In genomic region chr1:93690921-93691789, GRCh38 we compare ENCODE assay signal across 17 cellular contexts. TPM values are rescaled to one million over a fixed set of nuclear protein-coding genes. Genes with fewer than 3 reads are reported as not detected.
DNase-seq lines count a peak whose midpoint lies in the region; FAIRE-seq and TF ChIP-seq lines count a peak whose summit lies in the region.
"Had no signal": no experiment of that assay in that cellular context is flagged by ENCODE, and none has a peak within 500 bp of the region (broad histone marks: within the 10 kb centered on the region; RNA-seq: fewer than 3 reads in every experiment).

No MANE protein-coding gene starts in this region.

- no peak for FAIRE-seq in small intestine (lab: Jason Lieb, UNC)
- FAIRE-seq: urothelium cell line had no signal

- TF ChIP-seq POLR2A in uterus (IDR thresholded peaks at IDR 0.05), result no peak

- TF ChIP-seq CTCF in endodermal cell (conservative IDR thresholded peaks at IDR 0.05) (no peak), uterus (IDR thresholded peaks at IDR 0.05) (no peak)

- no peak overlapping the region for H3K4me3 Mint-ChIP-seq in endodermal cell
- H3K4me3 Mint-ChIP-seq in activated T-cell treated with anti-CD3 and anti-CD28 coated beads, Interleukin-2, amount 50 U/mL, for 24 hours, result no peak overlapping the region
- H3K4me3 Mint-ChIP-seq: activated T-helper 1 cell treated with anti-CD3 and anti-CD28 coated beads, Interleukin-12 subunit alpha, Interleukin-12 subunit beta, Interleukin-2, Interleukin-4 antibody, amounts not matched to agents 30 ng/mL and 10 ng/mL and 1 ng/mL, durations not matched to agents 14 hours and 24 hours and 36 hours; dendritic cell treated with granulocyte-macrophage colony-stimulating factor and Interleukin-4, amounts not matched to agents 40 ng/mL and 50 ng/mL, for 4 days; T-helper 17 cell had no signal

- peaks cover 24% of the 10 kb centered on the region for H3K4me1 Mint-ChIP-seq in endodermal cell
- H3K4me1 Mint-ChIP-seq in activated T-cell treated with anti-CD3 and anti-CD28 coated beads, Interleukin-2, amount 50 U/mL, for 24 hours (ENCODE audit: low read depth), result no peaks in the 10 kb centered on the region

- intact Hi-C loops in uterus (cut with DNase I; ENCODE audit: low total_unique reads), result no loop called here

- no peak overlapping the region for H3K27ac ChIP-seq in endodermal cell (ENCODE audit: low read depth, low read length)
- H3K27ac ChIP-seq in small intestine (ENCODE audit: low read depth in 1 of 2, low read length in 1 of 2), result no peak overlapping the region
- H3K27ac ChIP-seq in uterus, result no peak overlapping the region

- no peak overlapping the region for H3K4me3 ChIP-seq in MG63
- H3K4me3 ChIP-seq in endodermal cell (ENCODE audit: low read length), result no peak overlapping the region
- no peak overlapping the region for H3K4me3 ChIP-seq in small intestine (ENCODE audit: low read depth in 1 of 2, low read length in 2 of 2)
- no peak overlapping the region for H3K4me3 ChIP-seq in uterus

- no peaks in the 10 kb centered on the region for H3K9me3 Mint-ChIP-seq in endodermal cell
- H3K9me3 Mint-ChIP-seq in activated T-cell treated with anti-CD3 and anti-CD28 coated beads, Interleukin-2, amount 50 U/mL, for 24 hours, result no peaks in the 10 kb centered on the region
- H3K9me3 Mint-ChIP-seq: activated T-helper 1 cell treated with anti-CD3 and anti-CD28 coated beads, Interleukin-12 subunit alpha, Interleukin-12 subunit beta, Interleukin-2, Interleukin-4 antibody, amounts not matched to agents 30 ng/mL and 10 ng/mL and 1 ng/mL, durations not matched to agents 14 hours and 24 hours and 36 hours; dendritic cell treated with granulocyte-macrophage colony-stimulating factor and Interleukin-4, amounts not matched to agents 40 ng/mL and 50 ng/mL, for 4 days had no signal

- no peaks in the 10 kb centered on the region for H3K36me3 ChIP-seq in MG63
- H3K36me3 ChIP-seq in endodermal cell (ENCODE audit: control insufficient read depth, insufficient read depth, low read length), result no peaks in the 10 kb centered on the region
- H3K36me3 ChIP-seq in small intestine (ENCODE audit: control insufficient read depth in 2 of 2, insufficient read depth in 2 of 2, low read length in 2 of 2), result no peaks in the 10 kb centered on the region
- H3K36me3 ChIP-seq in uterus, result no peaks in the 10 kb centered on the region

- 73 to 80% methylated on average over 1 to 4 of the region's 4 CpGs for WGBS in endodermal cell (ENCODE audit: insufficient coverage in 1 of 2, insufficient read length in 1 of 2), 2 experiments
- WGBS in small intestine, 3 donors, result 34 to 70% (median 39%) methylated on average over 4 of the region's 4 CpGs

- peak; percentile 14 for DNase-seq in NCI-H2227 (lab: John Stamatoyannopoulos, UW; ENCODE audit: unreplicated experiment)
- DNase-seq in NCI-H2227 treated with DMSO at 0.1 percent for 48 hours (lab: John Stamatoyannopoulos, UW), result no peak
- peak; percentile 39 for DNase-seq in MG63
- DNase-seq in endodermal cell, result peak; percentile 64
- DNase-seq in small intestine, result peak; percentile 74
- no peak for DNase-seq in uterus
- DNase-seq in activated T-cell treated with anti-CD3 and anti-CD28 coated beads, Interleukin-2, amount 50 U/mL, for 24 hours, result no peak
- no peak for DNase-seq in mucosa of gallbladder (ENCODE audit: low spot score)
- DNase-seq: activated CD4-positive, alpha-beta T cell treated with anti-CD3 and anti-CD28 coated beads for 48 hours; anterior cingulate cortex; EL; midbrain; posterior cingulate gyrus; T-helper 17 cell had no signal

- no peak overlapping the region for H3K27ac Mint-ChIP-seq in endodermal cell
- H3K27ac Mint-ChIP-seq in activated T-cell treated with anti-CD3 and anti-CD28 coated beads, Interleukin-2, amount 50 U/mL, for 24 hours, result no peak overlapping the region
- H3K27ac Mint-ChIP-seq: activated T-helper 1 cell treated with anti-CD3 and anti-CD28 coated beads, Interleukin-12 subunit alpha, Interleukin-12 subunit beta, Interleukin-2, Interleukin-4 antibody, amounts not matched to agents 30 ng/mL and 10 ng/mL and 1 ng/mL, durations not matched to agents 14 hours and 24 hours and 36 hours; dendritic cell treated with granulocyte-macrophage colony-stimulating factor and Interleukin-4, amounts not matched to agents 40 ng/mL and 50 ng/mL, for 4 days; T-helper 17 cell had no signal

- H3K27me3 ChIP-seq in MG63 (no peaks in the 10 kb centered on the region), endodermal cell (ENCODE audit: control insufficient read depth, insufficient read depth, low read length, poor library complexity, severe bottlenecking) (no peaks in the 10 kb centered on the region), small intestine (ENCODE audit: control insufficient read depth in 2 of 2, insufficient read depth in 2 of 2, low read length in 2 of 2) (no peaks in the 10 kb centered on the region), uterus (no peaks in the 10 kb centered on the region)

- H3K9me3 ChIP-seq in MG63 (no peaks in the 10 kb centered on the region), endodermal cell (ENCODE audit: control insufficient read depth, low read length) (no peaks in the 10 kb centered on the region), small intestine (ENCODE audit: control insufficient read depth, low read depth) (no peaks in the 10 kb centered on the region), uterus (no peaks in the 10 kb centered on the region)

- H3K36me3 Mint-ChIP-seq in endodermal cell (ENCODE audit: low read depth), result no peaks in the 10 kb centered on the region
- H3K36me3 Mint-ChIP-seq in activated T-cell treated with anti-CD3 and anti-CD28 coated beads, Interleukin-2, amount 50 U/mL, for 24 hours (ENCODE audit: low read depth), result no peaks in the 10 kb centered on the region

- H3K27me3 Mint-ChIP-seq in endodermal cell (ENCODE audit: insufficient read depth), result no peaks in the 10 kb centered on the region
- H3K27me3 Mint-ChIP-seq in activated T-cell treated with anti-CD3 and anti-CD28 coated beads, Interleukin-2, amount 50 U/mL, for 24 hours, result peaks cover 21% of the 10 kb centered on the region
- H3K27me3 Mint-ChIP-seq: dendritic cell treated with granulocyte-macrophage colony-stimulating factor and Interleukin-4, amounts not matched to agents 40 ng/mL and 50 ng/mL, for 4 days had no signal

- H3K9ac ChIP-seq in endodermal cell (ENCODE audit: extremely low read depth, low read length, poor library complexity, severe bottlenecking), result no peak overlapping the region

- peaks cover 6% of the 10 kb centered on the region for H3K4me1 ChIP-seq in endodermal cell (ENCODE audit: control insufficient read depth, insufficient read depth, low read length)
- H3K4me1 ChIP-seq in small intestine (ENCODE audit: control insufficient read depth in 2 of 2, insufficient read depth in 1 of 2, low read depth in 1 of 2, low read length in 1 of 2), result peaks cover 7% of the 10 kb centered on the region in 2 donors
- no peaks in the 10 kb centered on the region for H3K4me1 ChIP-seq in uterus

RNA-seq across cellular contexts. Expression of gene BCAR3, which starts 9.5 kb away (rescaled TPM):
- 21.2 and 26.0 TPM in 2 replicates for total RNA-seq in MG63 (2014; rRNA removed; shearing (Covaris generic); ENCODE audit: low replicate concordance)
- total RNA-seq in endodermal cell (10 to 100 TPM; 32.7 to 48.7 TPM), uterus (10 to 100 TPM in 3 of 4 donors, 1 to 10 TPM in 1; 8.5 to 56.8 (median 20.2) TPM), mucosa of gallbladder (51.8 TPM)
- polyA plus RNA-seq in endodermal cell (2013, experiment 1 of 2), result 23.9 TPM
- polyA plus RNA-seq in endodermal cell (2013, experiment 2 of 2), result 30.7 TPM
- polyA plus RNA-seq in small intestine, result 10 to 100 TPM; 15.9 to 26.2 (median 21.9) TPM

Comparison
In these comparisons a context has a peak if more than half of its experiments do, and no peak if none do; other contexts are left out.
1. DNase-seq: peak in NCI-H2227 (single experiment), MG63 (single experiment), endodermal cell (single experiment) and small intestine (single experiment); none in NCI-H2227 treated with DMSO at 0.1 percent for 48 hours (single experiment), uterus (0 of 2), activated T-cell treated with anti-CD3 and anti-CD28 coated beads, Interleukin-2, amount 50 U/mL, for 24 hours (single experiment) and mucosa of gallbladder (single experiment).